Comparison of ENCODE assay signal across 8 cellular contexts in genomic region chr11:72787262-72788104, GRCh38. TPM values are rescaled to one million over a fixed set of nuclear protein-coding genes. Genes with fewer than 3 reads are reported as not detected.
DNase-seq lines count a peak whose midpoint lies in the region; ATAC-seq, FAIRE-seq and TF ChIP-seq lines count a peak whose summit lies in the region.

No MANE protein-coding gene starts in this region.

- H3K4me2 ChIP-seq in GM12878 (ENCODE audit: control insufficient read depth, insufficient read depth) (peak overlapping the region; percentile 63), osteoblast (ENCODE audit: insufficient read depth, low read length) (no peak overlapping the region)

- H3K36me3 ChIP-seq in GM12878 (ENCODE audit: control insufficient read depth in 2 of 2, insufficient read depth in 2 of 2, low read length in 1 of 2) (no peaks in the 10 kb centered on the region), osteoblast (ENCODE audit: insufficient read depth, low read length) (no peaks in the 10 kb centered on the region), esophagus muscularis mucosa (no peaks in the 10 kb centered on the region)

- no TSS peak for BruUV-seq in GM12878 (replicated peaks; lab: Mats Ljungman, UMichigan)

- peak overlapping the region; percentile 68 for H3K27ac ChIP-seq in GM12878 (ENCODE audit: control insufficient read depth, insufficient read depth)
- no peak overlapping the region for H3K27ac ChIP-seq in osteoblast (ENCODE audit: low read depth, low read length)
- no peak overlapping the region for H3K27ac ChIP-seq in esophagus muscularis mucosa (replicated peaks in 1 of 4)

- TF ChIP-seq EP300 in GM12878 (IDR thresholded peaks at IDR 0.05; ENCODE audit: borderline replicate concordance in 1 of 2, control insufficient read depth in 1 of 2, low read depth in 2 of 2, low read length in 2 of 2) (no peak), esophagus muscularis mucosa (IDR thresholded peaks at IDR 0.05) (no peak)

- H3K79me2 ChIP-seq in GM12878 (ENCODE audit: control insufficient read depth, insufficient read depth, low read length), result no peaks in the 10 kb centered on the region
- no peaks in the 10 kb centered on the region for H3K79me2 ChIP-seq in osteoblast (ENCODE audit: insufficient read depth, low read length)

- RAD21 ChIA-PET in GM12878 (lab: Charles Lee; ENCODE audit: unreplicated experiment), result interaction anchor here (1.0 to 10.5 kb wide), 4 partner anchors 29 to 70 kb away, joined by 3 to 256 read pairs (median 4); no protein-coding TSS in a partner anchor

- SMC1A ChIA-PET in GM12878 (lab: Charles Lee; ENCODE audit: uncharacterized antibody, unreplicated experiment), result interaction anchor here (0.6 to 1.9 kb wide), 6 partner anchors 25 to 62 kb away, joined by 3 to 8 read pairs (median 4); no protein-coding TSS in a partner anchor

- peaks cover 16% of the 10 kb centered on the region for H3K4me1 Mint-ChIP-seq in activated CD4-positive, alpha-beta T cell treated with anti-CD3 and anti-CD28 coated beads, Interleukin-2, amount 10 ng/mL, durations not matched to agents 24 days and 14 days

- H3K27me3 Mint-ChIP-seq in activated CD4-positive, alpha-beta T cell treated with anti-CD3 and anti-CD28 coated beads, Interleukin-2, amount 10 ng/mL, durations not matched to agents 24 days and 14 days, result no peaks in the 10 kb centered on the region

- H3K4me3 Mint-ChIP-seq in activated CD4-positive, alpha-beta T cell treated with anti-CD3 and anti-CD28 coated beads, Interleukin-2, amount 10 ng/mL, durations not matched to agents 24 days and 14 days, result no peak overlapping the region

- no peak for TF ChIP-seq POLR2A in NB4 (IDR thresholded peaks at IDR 0.05; ENCODE audit: extremely low read depth, insufficient read length)
- TF ChIP-seq POLR2A in GM12878 (IDR thresholded peaks at IDR 0.05; ENCODE audit: low read depth, low read length), result no peak
- no peak for TF ChIP-seq POLR2A in esophagus muscularis mucosa (IDR thresholded peaks at IDR 0.05; ENCODE audit: low read depth)

- H3K27me3 ChIP-seq in GM12878 (replicated peaks in 1 of 2; ENCODE audit: control insufficient read depth in 2 of 2, insufficient read depth in 2 of 2, low read length in 1 of 2) (no peaks in the 10 kb centered on the region), osteoblast (ENCODE audit: insufficient read depth, low read length) (no peaks in the 10 kb centered on the region), esophagus muscularis mucosa (no peaks in the 10 kb centered on the region)

- intact Hi-C loops in activated CD4-positive, alpha-beta T cell treated with anti-CD3 and anti-CD28 coated beads, Interleukin-2, amount 10 ng/mL, durations not matched to agents 24 days and 14 days (cut with micrococcal nuclease), result no loop called here
- intact Hi-C loops in GM12878 (cut with micrococcal nuclease; ENCODE audit: unreplicated experiment) (no loop called here), esophagus muscularis mucosa (cut with DNase I) (no loop called here)

- peak overlapping the region; percentile 57 for H2AFZ ChIP-seq in GM12878 (ENCODE audit: control insufficient read depth, low read depth, low read length)
- no peak overlapping the region for H2AFZ ChIP-seq in osteoblast (ENCODE audit: low read length)

- in situ Hi-C loops in GM12878 (cut with MboI), result no loop called here

- H3K9me3 ChIP-seq in GM12878 (replicated peaks; ENCODE audit: control insufficient read depth, insufficient read depth, low read length) (no peaks in the 10 kb centered on the region), osteoblast (ENCODE audit: low read depth, low read length) (no peaks in the 10 kb centered on the region), esophagus muscularis mucosa (no peaks in the 10 kb centered on the region)

- DNase-seq in activated CD4-positive, alpha-beta T cell treated with anti-CD3 and anti-CD28 coated beads, Interleukin-2, amount 10 ng/mL, durations not matched to agents 24 days and 14 days, result peak; percentile 65
- DNase-seq in activated CD4-positive, alpha-beta T cell treated with anti-CD3 and anti-CD28 coated beads for 1 hour, result no peak
- DNase-seq in NB4 (ENCODE audit: low read depth) (peak; percentile 78), GM12878 (ENCODE audit: low read depth, low spot score) (no peak), osteoblast (ENCODE audit: insufficient read length, low spot score, missing footprints) (peak; percentile 76), anterior cingulate cortex (lab: John Stamatoyannopoulos, UW) (no peak), esophagus muscularis mucosa (ENCODE audit: extremely low spot score) (no peak)

- peak overlapping the region; percentile 51 for H3K9ac ChIP-seq in GM12878 (ENCODE audit: control insufficient read depth, insufficient read depth, low read length)

- CTCF ChIA-PET in GM12878 (lab: Yijun Ruan, JAX), result interaction anchor here (1.5 to 15.0 kb wide), 4 partner anchors 25 to 61 kb away, joined by 5 to 469 read pairs (median 6); no protein-coding TSS in a partner anchor

- no peaks in the 10 kb centered on the region for H4K20me1 ChIP-seq in GM12878 (ENCODE audit: control insufficient read depth, insufficient read depth)
- no peaks in the 10 kb centered on the region for H4K20me1 ChIP-seq in osteoblast (ENCODE audit: insufficient read depth, low read length)

- ATAC-seq in GM12878 (peak; percentile 91), GM21737 (IDR thresholded peaks at IDR 0.05; ENCODE audit: unreplicated experiment) (no peak)

- H3K4me3 ChIP-seq in NB4 (ENCODE audit: low read depth, low read length) (no peak overlapping the region), GM12878 (no peak overlapping the region; the same call in 1 of the 2 replicates), osteoblast (ENCODE audit: insufficient read depth, low read length) (no peak overlapping the region), esophagus muscularis mucosa (no peak overlapping the region)

- TF ChIP-seq CTCF in NB4 (IDR thresholded peaks at IDR 0.05; ENCODE audit: low read depth, low read length) (peak; percentile 20), GM12878 (IDR thresholded peaks at IDR 0.05 in 2 of 3, conservative IDR thresholded peaks at IDR 0.05 in 1 of 3; ENCODE audit: control insufficient read depth in 2 of 3, extremely low read depth in 1 of 3, insufficient read depth in 1 of 3, low read depth in 3 of 3, low read length in 3 of 3) (peak in 2 of 3 experiments; percentile 44 to 49; a peak in 3 of 6 replicates), osteoblast (IDR thresholded peaks at IDR 0.05; ENCODE audit: extremely low read depth, low read depth, low read length) (no peak), esophagus muscularis mucosa (IDR thresholded peaks at IDR 0.05) (no peak)

- no peaks in the 10 kb centered on the region for H3K9me3 Mint-ChIP-seq in activated CD4-positive, alpha-beta T cell treated with anti-CD3 and anti-CD28 coated beads, Interleukin-2, amount 10 ng/mL, durations not matched to agents 24 days and 14 days

- POLR2A ChIA-PET in GM12878 (lab: Charles Lee), result interaction anchor here (0.6 to 1.5 kb wide), 6 partner anchors 8 to 601 kb away, joined by 3 to 9 read pairs (median 3); no protein-coding TSS in a partner anchor

- no peak for FAIRE-seq in GM12878 (lab: Jason Lieb, UNC)

- H3K4me1 ChIP-seq in GM12878 (ENCODE audit: control insufficient read depth, insufficient read depth, low read length) (peaks cover 24% of the 10 kb centered on the region), osteoblast (ENCODE audit: insufficient read depth, low read length) (peaks cover 17% of the 10 kb centered on the region), esophagus muscularis mucosa (peaks cover 14 to 15% (median 14%) of the 10 kb centered on the region in 4 donors)

- 57% methylated on average over 5 of the region's 16 CpGs for WGBS in GM12878 (ENCODE audit: insufficient coverage, insufficient replicate concordance, low lambda C conversion rate, missing lambda C conversion rate)
- WGBS in esophagus muscularis mucosa, result 55% methylated on average over 9 of the region's 16 CpGs

- peak overlapping the region; percentile 73 for H3K27ac Mint-ChIP-seq in activated CD4-positive, alpha-beta T cell treated with anti-CD3 and anti-CD28 coated beads, Interleukin-2, amount 10 ng/mL, durations not matched to agents 24 days and 14 days

- 0 out of 2 replicates have a peak, but pooled peaks have one; percentile 8 for TF ChIP-seq RAD21 in GM12878 (IDR thresholded peaks at IDR 0.05; ENCODE audit: insufficient read depth, low read depth, low read length)

- no peaks in the 10 kb centered on the region for H3K36me3 Mint-ChIP-seq in activated CD4-positive, alpha-beta T cell treated with anti-CD3 and anti-CD28 coated beads, Interleukin-2, amount 10 ng/mL, durations not matched to agents 24 days and 14 days (ENCODE audit: low read depth)

RNA-seq across cellular contexts. Expression of gene STARD10, which starts 6.4 kb away (rescaled TPM):
- 16.3 and 17.2 TPM in 2 replicates for total RNA-seq in activated CD4-positive, alpha-beta T cell treated with anti-CD3 and anti-CD28 coated beads, Interleukin-2, amount 10 ng/mL, durations not matched to agents 24 days and 14 days
- 13.8 and 14.9 TPM in 2 replicates for total RNA-seq in GM12878 (2013; cell fraction: nucleolus; rRNA removed)
- total RNA-seq in GM12878 (2014; rRNA removed), result 29.0 and 29.3 TPM in 2 replicates
- 21.7 and 22.2 TPM in 2 replicates for total RNA-seq in GM12878 (2014; rRNA removed; fragmentation: Illumina TruSeq; extraction: Trizol)
- total RNA-seq in GM12878 (2021), result 24.0 and 29.8 TPM in 2 replicates
- 5.4 TPM for polyA plus RNA-seq in GM12878 (2011; ENCODE audit: low read depth)
- polyA plus RNA-seq in GM12878 (2011; rRNA removed), result 28.0 and 43.2 TPM in 2 replicates
- polyA plus RNA-seq in GM12878 (2011; cell fraction: cytosol; rRNA removed), result 50.3 and 60.8 TPM in 2 replicates
- polyA plus RNA-seq in GM12878 (2011; cell fraction: nucleus; rRNA removed), result 34.3 and 35.5 TPM in 2 replicates
- polyA plus RNA-seq in GM12878 (2012), result 18.6 and 21.8 TPM in 2 replicates
- 23.7 and 24.4 TPM in 2 replicates for polyA plus RNA-seq in GM12878 (2014; fragmentation: Illumina TruSeq; extraction: Trizol)
- polyA plus RNA-seq in GM12878 (2014; fragmentation: Nextera tagmentation; extraction: Ambion mirVana), result under 1 TPM; 0.15 to 0.21 TPM
- 27.8 and 36.3 TPM in 2 replicates for polyA plus RNA-seq in GM12878 (2014; rRNA removed)
- polyA plus RNA-seq in GM12878 (2016; fragmentation: Nextera tagmentation; extraction: Ambion mirVana), result 10 to 100 TPM; 10.3 to 11.4 TPM
- 39.7 and 55.9 TPM in 2 replicates for polyA minus RNA-seq in GM12878 (2011; rRNA and poly(A)+ RNA removed)
- 10.6 and 11.8 TPM in 2 replicates for polyA minus RNA-seq in GM12878 (2011; cell fraction: cytosol; rRNA and poly(A)+ RNA removed)
- polyA minus RNA-seq in GM12878 (2011; cell fraction: nucleus; rRNA and poly(A)+ RNA removed), result 11.7 and 14.1 TPM in 2 replicates
- total RNA-seq in osteoblast, result 25.3 and 25.7 TPM in 2 replicates
- 10 to 100 TPM; 26.6 to 75.4 (median 58.1) TPM for total RNA-seq in esophagus muscularis mucosa

RNA-seq across cellular contexts. Expression of gene ATG16L2, which starts 26.7 kb away (rescaled TPM):
- 74.1 and 75.8 TPM in 2 replicates for total RNA-seq in activated CD4-positive, alpha-beta T cell treated with anti-CD3 and anti-CD28 coated beads, Interleukin-2, amount 10 ng/mL, durations not matched to agents 24 days and 14 days
- 378 and 421 TPM in 2 replicates for total RNA-seq in GM12878 (2013; cell fraction: nucleolus; rRNA removed)
- 28.2 and 34.1 TPM in 2 replicates for total RNA-seq in GM12878 (2014; rRNA removed)
- 21.5 and 24.5 TPM in 2 replicates for total RNA-seq in GM12878 (2014; rRNA removed; fragmentation: Illumina TruSeq; extraction: Trizol)
- 39.8 and 46.4 TPM in 2 replicates for total RNA-seq in GM12878 (2021)
- 25.1 TPM for polyA plus RNA-seq in GM12878 (2011; ENCODE audit: low read depth)
- polyA plus RNA-seq in GM12878 (2011; rRNA removed), result 49.5 and 67.7 TPM in 2 replicates
- 48.3 and 70.9 TPM in 2 replicates for polyA plus RNA-seq in GM12878 (2011; cell fraction: cytosol; rRNA removed)
- 785 and 840 TPM in 2 replicates for polyA plus RNA-seq in GM12878 (2011; cell fraction: nucleus; rRNA removed)
- 49.9 and 64.4 TPM in 2 replicates for polyA plus RNA-seq in GM12878 (2012)
- 35.6 and 39.8 TPM in 2 replicates for polyA plus RNA-seq in GM12878 (2014; fragmentation: Illumina TruSeq; extraction: Trizol)
- polyA plus RNA-seq in GM12878 (2014; fragmentation: Nextera tagmentation; extraction: Ambion mirVana), result 1 to 10 TPM; 1.9 to 5.3 TPM
- 65.4 and 67.6 TPM in 2 replicates for polyA plus RNA-seq in GM12878 (2014; rRNA removed)
- 10 to 100 TPM; 25.9 to 32.6 TPM for polyA plus RNA-seq in GM12878 (2016; fragmentation: Nextera tagmentation; extraction: Ambion mirVana)
- polyA minus RNA-seq in GM12878 (2011; rRNA and poly(A)+ RNA removed), result 43.8 and 50.3 TPM in 2 replicates
- polyA minus RNA-seq in GM12878 (2011; cell fraction: cytosol; rRNA and poly(A)+ RNA removed), result 14.1 and 20.2 TPM in 2 replicates
- polyA minus RNA-seq in GM12878 (2011; cell fraction: nucleus; rRNA and poly(A)+ RNA removed), result 92.6 and 143 TPM in 2 replicates
- 11.9 and 12.4 TPM in 2 replicates for total RNA-seq in osteoblast
- total RNA-seq in esophagus muscularis mucosa, result 10 to 100 TPM; 11.8 to 19.3 (median 18.2) TPM

RNA-seq across cellular contexts. Expression of gene ARAP1, which starts 35.3 kb away (rescaled TPM):
- 76.9 and 81.5 TPM in 2 replicates for total RNA-seq in activated CD4-positive, alpha-beta T cell treated with anti-CD3 and anti-CD28 coated beads, Interleukin-2, amount 10 ng/mL, durations not matched to agents 24 days and 14 days
- total RNA-seq in GM12878 (2013; cell fraction: nucleolus; rRNA removed), result 218 and 253 TPM in 2 replicates
- total RNA-seq in GM12878 (2014; rRNA removed), result 48.4 and 54.3 TPM in 2 replicates
- total RNA-seq in GM12878 (2014; rRNA removed; fragmentation: Illumina TruSeq; extraction: Trizol), result 25.1 and 25.7 TPM in 2 replicates
- total RNA-seq in GM12878 (2021), result 91.5 and 102 TPM in 2 replicates
- polyA plus RNA-seq in GM12878 (2011; ENCODE audit: low read depth), result 43.7 TPM
- polyA plus RNA-seq in GM12878 (2011; rRNA removed), result 34.0 and 50.3 TPM in 2 replicates
- polyA plus RNA-seq in GM12878 (2011; cell fraction: cytosol; rRNA removed), result 54.1 and 60.4 TPM in 2 replicates
- polyA plus RNA-seq in GM12878 (2011; cell fraction: nucleus; rRNA removed), result 323 and 349 TPM in 2 replicates
- polyA plus RNA-seq in GM12878 (2012), result 88.7 and 93.1 TPM in 2 replicates
- polyA plus RNA-seq in GM12878 (2014; fragmentation: Illumina TruSeq; extraction: Trizol), result 14.7 and 29.2 TPM in 2 replicates
- under 1 TPM; 0.55 to 0.85 TPM for polyA plus RNA-seq in GM12878 (2014; fragmentation: Nextera tagmentation; extraction: Ambion mirVana)
- polyA plus RNA-seq in GM12878 (2014; rRNA removed), result 58.8 and 64.9 TPM in 2 replicates
- polyA plus RNA-seq in GM12878 (2016; fragmentation: Nextera tagmentation; extraction: Ambion mirVana), result 10 to 100 TPM; 51.8 to 57.9 TPM
- 63.7 and 91.7 TPM in 2 replicates for polyA minus RNA-seq in GM12878 (2011; rRNA and poly(A)+ RNA removed)
- polyA minus RNA-seq in GM12878 (2011; cell fraction: cytosol; rRNA and poly(A)+ RNA removed), result 34.5 and 43.7 TPM in 2 replicates
- 78.3 and 112 TPM in 2 replicates for polyA minus RNA-seq in GM12878 (2011; cell fraction: nucleus; rRNA and poly(A)+ RNA removed)
- total RNA-seq in osteoblast, result 91.6 and 95.2 TPM in 2 replicates
- total RNA-seq in esophagus muscularis mucosa, result 100 to 1,000 TPM in 3 of 4 donors, 10 to 100 TPM in 1; 83.7 to 115 (median 110) TPM

Comparison
In these comparisons a context has a peak if more than half of its experiments do, and no peak if none do; other contexts are left out.
1. DNase-seq: peak in activated CD4-positive, alpha-beta T cell treated with anti-CD3 and anti-CD28 coated beads, Interleukin-2, amount 10 ng/mL, durations not matched to agents 24 days and 14 days (single experiment), NB4 (single experiment) and osteoblast (single experiment); none in activated CD4-positive, alpha-beta T cell treated with anti-CD3 and anti-CD28 coated beads for 1 hour (single experiment), GM12878 (single experiment), anterior cingulate cortex (0 of 58) and esophagus muscularis mucosa (single experiment).
2. CTCF ChIP-seq: peak in NB4 (single experiment) and GM12878 (2 of 3); none in osteoblast (single experiment) and esophagus muscularis mucosa (0 of 3).